18 cellular contexts compared by ENCODE assay signal in the genomic region with DNA sequence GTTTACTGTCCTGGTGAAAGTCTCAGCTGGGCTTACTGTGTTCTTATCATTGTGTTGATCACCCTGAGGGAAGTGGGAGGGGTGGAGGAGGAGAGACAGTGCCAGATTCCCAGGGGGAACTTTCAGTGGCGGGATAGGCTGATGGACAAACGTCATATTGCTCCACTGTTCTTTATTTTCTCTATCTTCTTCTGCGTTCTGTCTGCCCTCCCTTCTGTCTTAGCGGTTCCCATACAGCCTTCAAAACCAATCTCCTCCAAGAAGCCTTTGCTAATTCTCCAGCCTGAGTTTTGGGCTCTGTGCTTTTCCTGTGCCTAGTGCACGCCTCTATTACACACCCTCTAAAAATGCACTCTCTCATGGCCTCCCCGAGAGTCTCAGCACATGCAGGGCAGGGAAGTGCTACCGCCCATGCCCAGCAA.
DNase-seq lines count a peak whose midpoint lies in the region; ATAC-seq and TF ChIP-seq lines count a peak whose summit lies in the region.
"Had no signal": no experiment of that assay in that cellular context is flagged by ENCODE, and none has a peak within 500 bp of the region (broad histone marks: within the 10 kb centered on the region; RNA-seq: fewer than 3 reads in every experiment).

No MANE protein-coding gene starts in this region.

- H3K18ac ChIP-seq in mesendoderm (ENCODE audit: low read length) = no peak overlapping the region

- H3K79me2 ChIP-seq in mesendoderm (ENCODE audit: control insufficient read depth, insufficient read depth, low read length) = no peaks in the 10 kb centered on the region

- H3K27me3 ChIP-seq in BE2C (no peaks in the 10 kb centered on the region), mesendoderm (ENCODE audit: insufficient read depth, low read length, poor library complexity) (no peaks in the 10 kb centered on the region)
- H3K27me3 ChIP-seq: gastrocnemius medialis had no signal

- DNase-seq in BE2C (peak; percentile 40), LNCaP clone FGC (ENCODE audit: low read depth) (peak; percentile 27), chondrocyte (ENCODE audit: low spot score) (no peak), mesendoderm (peak; percentile 41), NCI-H187 (lab: John Stamatoyannopoulos, UW) (no peak), NCI-H2196 treated with DMSO at 0.1 percent for 48 hours (lab: John Stamatoyannopoulos, UW; ENCODE audit: unreplicated experiment) (no peak)
- no peak for DNase-seq in activated naive CD4-positive, alpha-beta T cell treated with anti-CD3 and anti-CD28 coated beads for 36 hours
- DNase-seq: activated CD8-positive, alpha-beta memory T cell treated with anti-CD3 and anti-CD28 coated beads, Interleukin-2, amount 10 ng/mL, durations not matched to agents 7 days and 5 days; CD4-positive, alpha-beta memory T cell; gastrocnemius medialis; NCI-H1092 treated with DMSO at 0.1 percent for 48 hours; NCI-H510A; retina; stimulated activated CD4-positive, alpha-beta T cell treated with anti-CD3 and anti-CD28 coated beads, Interleukin-4, amount 100 ng/mL, for 4 hours; stimulated activated naive CD8-positive, alpha-beta T cell treated with anti-CD3 and anti-CD28 coated beads, Interleukin-15, Interleukin-2, amounts not matched to agents 100 U/mL and 50 U/mL, for 24 hours had no signal

- H3K56ac ChIP-seq in mesendoderm (ENCODE audit: low read length) = no peak overlapping the region

- H3K27ac Mint-ChIP-seq in chondrocyte (ENCODE audit: unreplicated experiment) = peak overlapping the region; percentile 34
- H3K27ac Mint-ChIP-seq in activated naive CD4-positive, alpha-beta T cell treated with anti-CD3 and anti-CD28 coated beads for 36 hours = no peak overlapping the region
- H3K27ac Mint-ChIP-seq: activated CD8-positive, alpha-beta memory T cell treated with anti-CD3 and anti-CD28 coated beads, Interleukin-2, amount 10 ng/mL, durations not matched to agents 7 days and 5 days; activated naive CD4-positive, alpha-beta T cell treated with anti-CD3 and anti-CD28 coated beads, Interleukin-2, amount 50 U/mL, for 24 hours; CD4-positive, alpha-beta memory T cell had no signal

- no peak overlapping the region for H3K23ac ChIP-seq in mesendoderm (ENCODE audit: low read length)

- no peak overlapping the region for H2BK120ac ChIP-seq in mesendoderm (ENCODE audit: low read depth, low read length)

- ATAC-seq in HG02678 (IDR thresholded peaks at IDR 0.05; ENCODE audit: unreplicated experiment) = no peak
- ATAC-seq: activated CD8-positive, alpha-beta memory T cell treated with anti-CD3 and anti-CD28 coated beads, Interleukin-2, amount 10 ng/mL, durations not matched to agents 7 days and 5 days; gastrocnemius medialis; stimulated activated naive CD8-positive, alpha-beta T cell treated with anti-CD3 and anti-CD28 coated beads, Interleukin-15, Interleukin-2, amounts not matched to agents 100 U/mL and 50 U/mL, for 24 hours had no signal

- no peak overlapping the region for H3K4me2 ChIP-seq in mesendoderm (ENCODE audit: low read length)

- H3K79me1 ChIP-seq in mesendoderm (ENCODE audit: low read length) = no peaks in the 10 kb centered on the region

- no peaks in the 10 kb centered on the region for H3K9me3 ChIP-seq in BE2C
- H3K9me3 ChIP-seq: gastrocnemius medialis had no signal

- CTCF ChIA-PET in activated naive CD4-positive, alpha-beta T cell treated with anti-CD3 and anti-CD28 coated beads for 36 hours (lab: Charles Lee) = no interaction called here

- no peak overlapping the region for H2AK5ac ChIP-seq in mesendoderm (ENCODE audit: low read length)

- peaks cover 20% of the 10 kb centered on the region for H3K4me1 Mint-ChIP-seq in chondrocyte (ENCODE audit: low read depth)
- no peaks in the 10 kb centered on the region for H3K4me1 Mint-ChIP-seq in activated naive CD4-positive, alpha-beta T cell treated with anti-CD3 and anti-CD28 coated beads for 36 hours (ENCODE audit: low read depth)
- H3K4me1 Mint-ChIP-seq: activated CD8-positive, alpha-beta memory T cell treated with anti-CD3 and anti-CD28 coated beads, Interleukin-2, amount 10 ng/mL, durations not matched to agents 7 days and 5 days; activated naive CD4-positive, alpha-beta T cell treated with anti-CD3 and anti-CD28 coated beads, Interleukin-2, amount 50 U/mL, for 24 hours; CD4-positive, alpha-beta memory T cell had no signal

- H3K4me3 Mint-ChIP-seq in chondrocyte (ENCODE audit: unreplicated experiment) = no peak overlapping the region
- no peak overlapping the region for H3K4me3 Mint-ChIP-seq in activated naive CD4-positive, alpha-beta T cell treated with anti-CD3 and anti-CD28 coated beads for 36 hours
- H3K4me3 Mint-ChIP-seq: activated CD8-positive, alpha-beta memory T cell treated with anti-CD3 and anti-CD28 coated beads, Interleukin-2, amount 10 ng/mL, durations not matched to agents 7 days and 5 days; activated naive CD4-positive, alpha-beta T cell treated with anti-CD3 and anti-CD28 coated beads, Interleukin-2, amount 50 U/mL, for 24 hours; CD4-positive, alpha-beta memory T cell had no signal

- H3K27ac ChIP-seq in mesendoderm (ENCODE audit: low read depth, low read length) = no peak overlapping the region
- H3K27ac ChIP-seq: gastrocnemius medialis, RWPE1 had no signal

- no peak overlapping the region for H4K8ac ChIP-seq in mesendoderm (ENCODE audit: low read depth, low read length)

- no peak overlapping the region for H3K4ac ChIP-seq in mesendoderm (ENCODE audit: low read depth, low read length)

- intact Hi-C loops in activated naive CD4-positive, alpha-beta T cell treated with anti-CD3 and anti-CD28 coated beads for 36 hours (cut with micrococcal nuclease) = no loop called here

- H3K4me1 ChIP-seq in BE2C (peaks cover 6% of the 10 kb centered on the region), mesendoderm (ENCODE audit: control insufficient read depth, low read depth, low read length) (no peaks in the 10 kb centered on the region)
- H3K4me1 ChIP-seq: gastrocnemius medialis had no signal

- H4K5ac ChIP-seq in mesendoderm (ENCODE audit: low read length) = no peak overlapping the region

- no peak overlapping the region for H2BK15ac ChIP-seq in mesendoderm (replicated peaks; ENCODE audit: low read depth)

- WGBS in mesendoderm (ENCODE audit: extremely low coverage, insufficient coverage, low lambda C conversion rate) = no CpG with 5 or more reads among the region's 7 CpGs

- TF ChIP-seq CTCF in BE2C (IDR thresholded peaks at IDR 0.05; ENCODE audit: low read depth, low read length) = no peak
- TF ChIP-seq CTCF in LNCaP clone FGC (IDR thresholded peaks at IDR 0.05; ENCODE audit: control insufficient read depth, extremely low read depth, insufficient read depth) = no peak
- no peak for TF ChIP-seq CTCF in chondrocyte (IDR thresholded peaks at IDR 0.05)

- H3K36me3 ChIP-seq in BE2C = no peaks in the 10 kb centered on the region
- H3K36me3 ChIP-seq in mesendoderm (ENCODE audit: control insufficient read depth, insufficient read depth, low read length) = no peaks in the 10 kb centered on the region
- H3K36me3 ChIP-seq: gastrocnemius medialis had no signal

- no peaks in the 10 kb centered on the region for H3K36me3 Mint-ChIP-seq in chondrocyte (ENCODE audit: low read depth)
- no peaks in the 10 kb centered on the region for H3K36me3 Mint-ChIP-seq in activated naive CD4-positive, alpha-beta T cell treated with anti-CD3 and anti-CD28 coated beads for 36 hours (ENCODE audit: low read depth)
- H3K36me3 Mint-ChIP-seq: activated CD8-positive, alpha-beta memory T cell treated with anti-CD3 and anti-CD28 coated beads, Interleukin-2, amount 10 ng/mL, durations not matched to agents 7 days and 5 days; activated naive CD4-positive, alpha-beta T cell treated with anti-CD3 and anti-CD28 coated beads, Interleukin-2, amount 50 U/mL, for 24 hours; CD4-positive, alpha-beta memory T cell had no signal

- H2BK5ac ChIP-seq in mesendoderm (ENCODE audit: low read length) = no peak overlapping the region

- no peak overlapping the region for H3K9ac ChIP-seq in mesendoderm (ENCODE audit: low read length)

- H3K4me3 ChIP-seq in BE2C (ENCODE audit: low read depth, low read length) (peak overlapping the region; percentile 5; the same call in 1 of the 2 replicates), LNCaP clone FGC (ENCODE audit: low read depth, low read length) (no peak overlapping the region), mesendoderm (ENCODE audit: low read length) (no peak overlapping the region)
- H3K4me3 ChIP-seq: gastrocnemius medialis had no signal

- H3K27me3 Mint-ChIP-seq in chondrocyte (ENCODE audit: low read depth) = no peaks in the 10 kb centered on the region
- no peaks in the 10 kb centered on the region for H3K27me3 Mint-ChIP-seq in activated naive CD4-positive, alpha-beta T cell treated with anti-CD3 and anti-CD28 coated beads for 36 hours (ENCODE audit: low read depth)
- H3K27me3 Mint-ChIP-seq: activated CD8-positive, alpha-beta memory T cell treated with anti-CD3 and anti-CD28 coated beads, Interleukin-2, amount 10 ng/mL, durations not matched to agents 7 days and 5 days; activated naive CD4-positive, alpha-beta T cell treated with anti-CD3 and anti-CD28 coated beads, Interleukin-2, amount 50 U/mL, for 24 hours; CD4-positive, alpha-beta memory T cell had no signal

- H3K9me3 Mint-ChIP-seq in chondrocyte (ENCODE audit: low read depth) = no peaks in the 10 kb centered on the region
- H3K9me3 Mint-ChIP-seq in activated naive CD4-positive, alpha-beta T cell treated with anti-CD3 and anti-CD28 coated beads for 36 hours = peaks cover 2% of the 10 kb centered on the region
- H3K9me3 Mint-ChIP-seq: activated naive CD4-positive, alpha-beta T cell treated with anti-CD3 and anti-CD28 coated beads, Interleukin-2, amount 50 U/mL, for 24 hours had no signal

Comparison
In these comparisons a context has a peak if more than half of its experiments do, and no peak if none do; other contexts are left out.
1. DNase-seq: peak in BE2C (single experiment), LNCaP clone FGC (single experiment) and mesendoderm (single experiment); none in chondrocyte (single experiment), NCI-H187 (0 of 2), activated naive CD4-positive, alpha-beta T cell treated with anti-CD3 and anti-CD28 coated beads for 36 hours (single experiment) and NCI-H2196 treated with DMSO at 0.1 percent for 48 hours (single experiment).